1 cellular context compared by ENCODE assay signal in genomic region chr16:10979717-10980601, GRCh38.
TF ChIP-seq lines count a peak whose summit lies in the region.

No MANE protein-coding gene starts in this region.

TF ChIP-seq in GM23338, 12 proteins besides CTCF, POLR2A, EP300 and RAD21 (continued from another document):
- no peak for TF ChIP-seq ZNF462 (CRISPR knock-in tag; IDR thresholded peaks at IDR 0.05)
- no peak for TF ChIP-seq EZH2phosphoT487 (IDR thresholded peaks at IDR 0.05; ENCODE audit: unreplicated experiment)
- no peak for TF ChIP-seq JUNB (IDR thresholded peaks at IDR 0.05; ENCODE audit: unreplicated experiment)
- TF ChIP-seq EZH2 (IDR thresholded peaks at IDR 0.05; ENCODE audit: low read depth, unreplicated experiment) = no peak
- TF ChIP-seq POLR2AphosphoS5 (IDR thresholded peaks at IDR 0.05; ENCODE audit: low read depth) = no peak
- TF ChIP-seq NANOG (IDR thresholded peaks at IDR 0.05; ENCODE audit: borderline replicate concordance) = no peak
- no peak for TF ChIP-seq CREB1 (CRISPR knock-in tag; IDR thresholded peaks at IDR 0.05; ENCODE audit: low read depth)
- TF ChIP-seq, protein P1, sequence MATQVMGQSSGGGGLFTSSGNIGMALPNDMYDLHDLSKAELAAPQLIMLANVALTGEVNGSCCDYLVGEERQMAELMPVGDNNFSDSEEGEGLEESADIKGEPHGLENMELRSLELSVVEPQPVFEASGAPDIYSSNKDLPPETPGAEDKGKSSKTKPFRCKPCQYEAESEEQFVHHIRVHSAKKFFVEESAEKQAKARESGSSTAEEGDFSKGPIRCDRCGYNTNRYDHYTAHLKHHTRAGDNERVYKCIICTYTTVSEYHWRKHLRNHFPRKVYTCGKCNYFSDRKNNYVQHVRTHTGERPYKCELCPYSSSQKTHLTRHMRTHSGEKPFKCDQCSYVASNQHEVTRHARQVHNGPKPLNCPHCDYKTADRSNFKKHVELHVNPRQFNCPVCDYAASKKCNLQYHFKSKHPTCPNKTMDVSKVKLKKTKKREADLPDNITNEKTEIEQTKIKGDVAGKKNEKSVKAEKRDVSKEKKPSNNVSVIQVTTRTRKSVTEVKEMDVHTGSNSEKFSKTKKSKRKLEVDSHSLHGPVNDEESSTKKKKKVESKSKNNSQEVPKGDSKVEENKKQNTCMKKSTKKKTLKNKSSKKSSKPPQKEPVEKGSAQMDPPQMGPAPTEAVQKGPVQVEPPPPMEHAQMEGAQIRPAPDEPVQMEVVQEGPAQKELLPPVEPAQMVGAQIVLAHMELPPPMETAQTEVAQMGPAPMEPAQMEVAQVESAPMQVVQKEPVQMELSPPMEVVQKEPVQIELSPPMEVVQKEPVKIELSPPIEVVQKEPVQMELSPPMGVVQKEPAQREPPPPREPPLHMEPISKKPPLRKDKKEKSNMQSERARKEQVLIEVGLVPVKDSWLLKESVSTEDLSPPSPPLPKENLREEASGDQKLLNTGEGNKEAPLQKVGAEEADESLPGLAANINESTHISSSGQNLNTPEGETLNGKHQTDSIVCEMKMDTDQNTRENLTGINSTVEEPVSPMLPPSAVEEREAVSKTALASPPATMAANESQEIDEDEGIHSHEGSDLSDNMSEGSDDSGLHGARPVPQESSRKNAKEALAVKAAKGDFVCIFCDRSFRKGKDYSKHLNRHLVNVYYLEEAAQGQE (IDR thresholded peaks at IDR 0.05; ENCODE audit: unreplicated experiment) = no peak
- no peak for TF ChIP-seq ZNF331 (CRISPR knock-in tag; IDR thresholded peaks at IDR 0.05; ENCODE audit: low read depth)
- TF ChIP-seq, protein P2, sequence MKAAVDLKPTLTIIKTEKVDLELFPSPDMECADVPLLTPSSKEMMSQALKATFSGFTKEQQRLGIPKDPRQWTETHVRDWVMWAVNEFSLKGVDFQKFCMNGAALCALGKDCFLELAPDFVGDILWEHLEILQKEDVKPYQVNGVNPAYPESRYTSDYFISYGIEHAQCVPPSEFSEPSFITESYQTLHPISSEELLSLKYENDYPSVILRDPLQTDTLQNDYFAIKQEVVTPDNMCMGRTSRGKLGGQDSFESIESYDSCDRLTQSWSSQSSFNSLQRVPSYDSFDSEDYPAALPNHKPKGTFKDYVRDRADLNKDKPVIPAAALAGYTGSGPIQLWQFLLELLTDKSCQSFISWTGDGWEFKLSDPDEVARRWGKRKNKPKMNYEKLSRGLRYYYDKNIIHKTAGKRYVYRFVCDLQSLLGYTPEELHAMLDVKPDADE (IDR thresholded peaks at IDR 0.05) = no peak
- no peak for TF ChIP-seq STAT1 (IDR thresholded peaks at IDR 0.05; ENCODE audit: unreplicated experiment)
TF ChIP-seq in GM23338: peak in this region for 0.
